ENCODE assay signal across 10 cellular contexts in the genomic region with DNA sequence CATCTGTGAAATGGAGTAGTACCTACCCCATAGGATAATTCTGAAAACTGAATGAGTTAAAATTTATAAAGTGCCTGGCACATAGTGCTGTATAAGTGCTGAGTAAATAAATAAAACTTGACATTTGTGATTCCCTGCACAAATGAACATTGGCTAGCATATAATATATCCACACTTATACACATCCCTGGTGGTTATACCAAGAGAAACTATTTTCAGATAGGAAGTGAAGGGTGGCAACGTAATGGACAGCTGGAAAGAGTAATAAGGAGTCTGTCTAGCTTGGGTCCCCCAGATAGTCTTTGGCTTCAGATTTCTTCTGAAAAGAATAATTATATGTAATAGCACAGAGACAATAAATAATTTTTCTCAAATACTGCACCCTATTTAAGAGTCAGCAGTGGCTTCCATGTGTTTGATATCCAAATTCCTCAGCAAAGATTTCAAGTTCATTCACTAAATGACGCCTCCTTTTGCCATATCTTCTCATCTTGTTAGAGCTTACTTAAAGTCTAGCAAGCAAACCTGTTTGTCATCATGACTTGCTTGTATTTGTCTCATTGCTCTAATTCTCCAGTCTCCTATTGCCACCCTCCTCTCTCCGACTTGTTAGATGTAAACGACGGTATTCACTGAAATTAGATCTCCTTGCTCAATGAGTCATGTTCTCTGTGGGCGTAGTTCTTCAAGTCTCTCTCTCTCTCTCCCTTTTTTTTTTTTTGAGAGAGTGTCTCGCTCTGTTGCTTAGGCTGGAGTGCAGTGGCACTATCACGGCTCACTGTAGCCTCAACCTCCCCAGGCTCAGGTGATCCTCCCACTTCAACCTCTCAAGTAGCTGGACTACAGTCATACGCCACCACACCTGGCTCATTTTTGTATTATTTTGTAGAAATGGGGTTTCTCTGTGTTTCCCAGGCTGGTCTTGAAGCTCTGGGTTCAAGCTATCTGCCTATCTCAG. TPM values are rescaled to one million over a fixed set of nuclear protein-coding genes. Genes with fewer than 3 reads are reported as not detected.
DNase-seq lines count a peak whose midpoint lies in the region; ATAC-seq and TF ChIP-seq lines count a peak whose summit lies in the region.
"Had no signal": no experiment of that assay in that cellular context is flagged by ENCODE, and none has a peak within 500 bp of the region (broad histone marks: within the 10 kb centered on the region; RNA-seq: fewer than 3 reads in every experiment).

No MANE protein-coding gene starts in this region.

- H3K9me3 ChIP-seq in BLaER1 treated with 17β-estradiol and CSF1 and Interleukin-3, amounts not matched to agents 10 nM and 100 nM (replicated peaks in 1 of 11): no peaks in the 10 kb centered on the region
- H3K9me3 ChIP-seq: uterus had no signal

- peak overlapping the region in 8 of 11 experiments; percentile 2 to 55 (median 18); a peak in 10 of 22 replicates for H3K4me2 ChIP-seq in BLaER1 treated with 17β-estradiol and CSF1 and Interleukin-3, amounts not matched to agents 10 nM and 100 nM

- peaks cover 33 to 100% (median 99%) of the 10 kb centered on the region in 11 experiments; a peak in 20 of 22 replicates for H4K20me1 ChIP-seq in BLaER1 treated with 17β-estradiol and CSF1 and Interleukin-3, amounts not matched to agents 10 nM and 100 nM

- peaks cover 20% of the 10 kb centered on the region for H3K4me1 Mint-ChIP-seq in WTC11

- peaks cover 6% of the 10 kb centered on the region; the same call in 1 of the 2 replicates for H3K9me3 Mint-ChIP-seq in WTC11

- no peaks in the 10 kb centered on the region for H3K27me3 ChIP-seq in BLaER1 treated with 17β-estradiol and CSF1 and Interleukin-3, amounts not matched to agents 10 nM and 100 nM
- H3K27me3 ChIP-seq: uterus had no signal

- peak overlapping the region; percentile 81 for H3K27ac Mint-ChIP-seq in WTC11

- H3K36me3 ChIP-seq in BLaER1 treated with 17β-estradiol and CSF1 and Interleukin-3, amounts not matched to agents 10 nM and 100 nM: peaks cover 10 to 83% (median 50%) of the 10 kb centered on the region in 11 experiments; a peak in 18 of 22 replicates
- H3K36me3 ChIP-seq: uterus had no signal

- no peak for TF ChIP-seq CTCF in WTC11 (IDR thresholded peaks at IDR 0.05)

- H3K4me3 ChIP-seq in BLaER1 treated with 17β-estradiol and CSF1 and Interleukin-3, amounts not matched to agents 10 nM and 100 nM: no peak overlapping the region
- H3K4me3 ChIP-seq: uterus had no signal

- H3K27me3 Mint-ChIP-seq in WTC11 (ENCODE audit: low read depth): no peaks in the 10 kb centered on the region

- ATAC-seq in WTC11 (peak; percentile 71), GM21576 (IDR thresholded peaks at IDR 0.05; ENCODE audit: unreplicated experiment) (no peak), HG02588 (IDR thresholded peaks at IDR 0.05; ENCODE audit: unreplicated experiment) (no peak)

- H3K36me3 Mint-ChIP-seq in WTC11: peaks cover 15% of the 10 kb centered on the region

- H3K27ac ChIP-seq in BLaER1 treated with 17β-estradiol and CSF1 and Interleukin-3, amounts not matched to agents 10 nM and 100 nM: no peak overlapping the region
- H3K27ac ChIP-seq: uterus had no signal

- DNase-seq in HS-5 (ENCODE audit: low read depth): peak; percentile 64
- DNase-seq in WTC11 (ENCODE audit: low spot score): no peak
- DNase-seq in left kidney (ENCODE audit: low read depth, low spot score): peak; percentile 93
- no peak for DNase-seq in NCI-H526 (lab: John Stamatoyannopoulos, UW)
- DNase-seq in NCI-H1694 treated with DMSO at 0.1 percent for 48 hours (lab: John Stamatoyannopoulos, UW): no peak
- DNase-seq: NCI-H187 treated with DMSO at 0.1 percent for 48 hours, uterus had no signal

- CTCF ChIA-PET in WTC11 (lab: Charles Lee): interaction anchor here (1.2 kb wide), 1 partner anchor 222 kb away, joined by 4 read pairs; no protein-coding TSS in a partner anchor

- H3K4me1 ChIP-seq in BLaER1 treated with 17β-estradiol and CSF1 and Interleukin-3, amounts not matched to agents 10 nM and 100 nM: peaks cover 22 to 47% (median 35%) of the 10 kb centered on the region in 10 experiments
- H3K4me1 ChIP-seq: uterus had no signal

- POLR2A ChIA-PET in WTC11 (lab: Charles Lee): no interaction called here

- H3K4me3 Mint-ChIP-seq in WTC11: no peak overlapping the region

- H3K9ac ChIP-seq in BLaER1 treated with 17β-estradiol and CSF1 and Interleukin-3, amounts not matched to agents 10 nM and 100 nM: no peak overlapping the region

TF ChIP-seq in WTC11, 78 proteins besides CTCF, POLR2A, EP300 and RAD21:
- TF ChIP-seq, protein P1, sequence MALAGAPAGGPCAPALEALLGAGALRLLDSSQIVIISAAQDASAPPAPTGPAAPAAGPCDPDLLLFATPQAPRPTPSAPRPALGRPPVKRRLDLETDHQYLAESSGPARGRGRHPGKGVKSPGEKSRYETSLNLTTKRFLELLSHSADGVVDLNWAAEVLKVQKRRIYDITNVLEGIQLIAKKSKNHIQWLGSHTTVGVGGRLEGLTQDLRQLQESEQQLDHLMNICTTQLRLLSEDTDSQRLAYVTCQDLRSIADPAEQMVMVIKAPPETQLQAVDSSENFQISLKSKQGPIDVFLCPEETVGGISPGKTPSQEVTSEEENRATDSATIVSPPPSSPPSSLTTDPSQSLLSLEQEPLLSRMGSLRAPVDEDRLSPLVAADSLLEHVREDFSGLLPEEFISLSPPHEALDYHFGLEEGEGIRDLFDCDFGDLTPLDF (CRISPR knock-in tag; IDR thresholded peaks at IDR 0.05): no peak
- TF ChIP-seq CREM (CRISPR knock-in tag; IDR thresholded peaks at IDR 0.05) (no peak), NR1H2 (CRISPR knock-in tag; IDR thresholded peaks at IDR 0.05) (no peak), FOXJ3 (CRISPR knock-in tag; IDR thresholded peaks at IDR 0.05; ENCODE audit: borderline replicate concordance) (no peak), ATF2 (CRISPR knock-in tag; IDR thresholded peaks at IDR 0.05; ENCODE audit: borderline replicate concordance, low read depth) (no peak), TP53 (CRISPR knock-in tag; IDR thresholded peaks at IDR 0.05) (no peak), ZNF121 (CRISPR knock-in tag; IDR thresholded peaks at IDR 0.05) (no peak), RELA (CRISPR knock-in tag; IDR thresholded peaks at IDR 0.05; ENCODE audit: borderline replicate concordance) (no peak), ZNF423 (CRISPR knock-in tag; IDR thresholded peaks at IDR 0.05) (no peak)
- TF ChIP-seq, protein P2, sequence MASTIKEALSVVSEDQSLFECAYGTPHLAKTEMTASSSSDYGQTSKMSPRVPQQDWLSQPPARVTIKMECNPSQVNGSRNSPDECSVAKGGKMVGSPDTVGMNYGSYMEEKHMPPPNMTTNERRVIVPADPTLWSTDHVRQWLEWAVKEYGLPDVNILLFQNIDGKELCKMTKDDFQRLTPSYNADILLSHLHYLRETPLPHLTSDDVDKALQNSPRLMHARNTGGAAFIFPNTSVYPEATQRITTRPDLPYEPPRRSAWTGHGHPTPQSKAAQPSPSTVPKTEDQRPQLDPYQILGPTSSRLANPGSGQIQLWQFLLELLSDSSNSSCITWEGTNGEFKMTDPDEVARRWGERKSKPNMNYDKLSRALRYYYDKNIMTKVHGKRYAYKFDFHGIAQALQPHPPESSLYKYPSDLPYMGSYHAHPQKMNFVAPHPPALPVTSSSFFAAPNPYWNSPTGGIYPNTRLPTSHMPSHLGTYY (CRISPR knock-in tag; IDR thresholded peaks at IDR 0.05): no peak
- TF ChIP-seq, protein P3, sequence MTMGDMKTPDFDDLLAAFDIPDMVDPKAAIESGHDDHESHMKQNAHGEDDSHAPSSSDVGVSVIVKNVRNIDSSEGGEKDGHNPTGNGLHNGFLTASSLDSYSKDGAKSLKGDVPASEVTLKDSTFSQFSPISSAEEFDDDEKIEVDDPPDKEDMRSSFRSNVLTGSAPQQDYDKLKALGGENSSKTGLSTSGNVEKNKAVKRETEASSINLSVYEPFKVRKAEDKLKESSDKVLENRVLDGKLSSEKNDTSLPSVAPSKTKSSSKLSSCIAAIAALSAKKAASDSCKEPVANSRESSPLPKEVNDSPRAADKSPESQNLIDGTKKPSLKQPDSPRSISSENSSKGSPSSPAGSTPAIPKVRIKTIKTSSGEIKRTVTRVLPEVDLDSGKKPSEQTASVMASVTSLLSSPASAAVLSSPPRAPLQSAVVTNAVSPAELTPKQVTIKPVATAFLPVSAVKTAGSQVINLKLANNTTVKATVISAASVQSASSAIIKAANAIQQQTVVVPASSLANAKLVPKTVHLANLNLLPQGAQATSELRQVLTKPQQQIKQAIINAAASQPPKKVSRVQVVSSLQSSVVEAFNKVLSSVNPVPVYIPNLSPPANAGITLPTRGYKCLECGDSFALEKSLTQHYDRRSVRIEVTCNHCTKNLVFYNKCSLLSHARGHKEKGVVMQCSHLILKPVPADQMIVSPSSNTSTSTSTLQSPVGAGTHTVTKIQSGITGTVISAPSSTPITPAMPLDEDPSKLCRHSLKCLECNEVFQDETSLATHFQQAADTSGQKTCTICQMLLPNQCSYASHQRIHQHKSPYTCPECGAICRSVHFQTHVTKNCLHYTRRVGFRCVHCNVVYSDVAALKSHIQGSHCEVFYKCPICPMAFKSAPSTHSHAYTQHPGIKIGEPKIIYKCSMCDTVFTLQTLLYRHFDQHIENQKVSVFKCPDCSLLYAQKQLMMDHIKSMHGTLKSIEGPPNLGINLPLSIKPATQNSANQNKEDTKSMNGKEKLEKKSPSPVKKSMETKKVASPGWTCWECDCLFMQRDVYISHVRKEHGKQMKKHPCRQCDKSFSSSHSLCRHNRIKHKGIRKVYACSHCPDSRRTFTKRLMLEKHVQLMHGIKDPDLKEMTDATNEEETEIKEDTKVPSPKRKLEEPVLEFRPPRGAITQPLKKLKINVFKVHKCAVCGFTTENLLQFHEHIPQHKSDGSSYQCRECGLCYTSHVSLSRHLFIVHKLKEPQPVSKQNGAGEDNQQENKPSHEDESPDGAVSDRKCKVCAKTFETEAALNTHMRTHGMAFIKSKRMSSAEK (CRISPR knock-in tag; IDR thresholded peaks at IDR 0.05; ENCODE audit: borderline replicate concordance): no peak

RNA-seq across cellular contexts. Expression of gene ADGRF3, which starts 8.7 kb away (rescaled TPM):
- 0.18 to 0.48 TPM (median 0.25 TPM) in 3 replicates for total RNA-seq in WTC11 (2021)

RNA-seq across cellular contexts. Expression of gene SELENOI, which starts 9.4 kb away (rescaled TPM):
- total RNA-seq in WTC11 (2021): 39.3 to 53.1 TPM (median 45.2 TPM) in 3 replicates

RNA-seq across cellular contexts. Expression of gene DRC1, which starts 46.4 kb away (rescaled TPM):
- total RNA-seq in WTC11 (2021): 0.55 TPM in 1 of 3 replicates, not detected in the others

Comparison
In these comparisons a context has a peak if more than half of its experiments do, and no peak if none do; other contexts are left out.
1. DNase-seq: peak in HS-5 (single experiment) and left kidney (single experiment); none in WTC11 (single experiment), NCI-H526 (0 of 2) and NCI-H1694 treated with DMSO at 0.1 percent for 48 hours (single experiment).